15 cellular contexts compared by ENCODE assay signal in genomic region chr14:86243158-86243557, GRCh38.
DNase-seq lines count a peak whose midpoint lies in the region; ATAC-seq and TF ChIP-seq lines count a peak whose summit lies in the region.
"Had no signal": no experiment of that assay in that cellular context is flagged by ENCODE, and none has a peak within 500 bp of the region (broad histone marks: within the 10 kb centered on the region; RNA-seq: fewer than 3 reads in every experiment).

No MANE protein-coding gene starts in this region.

- H3K4me1 Mint-ChIP-seq in activated B cell treated with CpG ODN at 0.5 μM for 24 hours = peaks cover 8% of the 10 kb centered on the region
- H3K4me1 Mint-ChIP-seq: activated CD4-positive, alpha-beta memory T cell treated with anti-CD3 and anti-CD28 coated beads, Interleukin-2, amount 10 ng/mL, durations not matched to agents 7 days and 5 days had no signal

- H3K4me1 ChIP-seq in Karpas-422 (ENCODE audit: low read length) = peaks cover 5% of the 10 kb centered on the region; the same call in 1 of the 2 replicates
- H3K4me1 ChIP-seq: BE2C, SJSA1 had no signal

- no peak overlapping the region for H2AFZ ChIP-seq in Karpas-422 (ENCODE audit: low read length)

- ATAC-seq in GM18907 (IDR thresholded peaks at IDR 0.05; ENCODE audit: unreplicated experiment) (peak; percentile 84), HG02884 (IDR thresholded peaks at IDR 0.05; ENCODE audit: unreplicated experiment) (peak; percentile 88), activated B cell treated with CpG ODN at 0.5 μM for 24 hours (ENCODE audit: low read depth) (peak; percentile 81), Right ventricle myocardium inferior (no peak)
- ATAC-seq: left ventricle myocardium superior had no signal

- intact Hi-C loops in activated B cell treated with CpG ODN at 0.5 μM for 24 hours (cut with micrococcal nuclease) (no loop called here), Right ventricle myocardium inferior (cut with DNase I) (no loop called here)

- H3K27ac ChIP-seq in Karpas-422 (ENCODE audit: low read length) (no peak overlapping the region), WERI-Rb-1 (no peak overlapping the region)
- H3K27ac ChIP-seq: SJSA1 had no signal

- H3K4me3 ChIP-seq in Karpas-422 (ENCODE audit: low read length) = no peak overlapping the region
- H3K4me3 ChIP-seq in WERI-Rb-1 (ENCODE audit: low read depth, low read length) = no peak overlapping the region
- H3K4me3 ChIP-seq: SJSA1 had no signal

- H3K4me2 ChIP-seq in Karpas-422 (ENCODE audit: low read depth, low read length, poor library complexity, severe bottlenecking) = no peak overlapping the region

- no peaks in the 10 kb centered on the region for H3K79me2 ChIP-seq in Karpas-422 (ENCODE audit: low read length)

- CTCF ChIA-PET in activated B cell treated with CpG ODN at 0.5 μM for 24 hours (lab: Charles Lee) = no interaction called here

- H3K9ac ChIP-seq in Karpas-422 (ENCODE audit: low read length) = no peak overlapping the region

- no peaks in the 10 kb centered on the region for H3K27me3 Mint-ChIP-seq in activated B cell treated with CpG ODN at 0.5 μM for 24 hours
- H3K27me3 Mint-ChIP-seq: activated CD4-positive, alpha-beta memory T cell treated with anti-CD3 and anti-CD28 coated beads, Interleukin-2, amount 10 ng/mL, durations not matched to agents 7 days and 5 days; progenitor cell of endocrine pancreas had no signal

- no peaks in the 10 kb centered on the region for H3K9me3 Mint-ChIP-seq in activated B cell treated with CpG ODN at 0.5 μM for 24 hours

- POLR2A ChIA-PET in activated B cell treated with CpG ODN at 0.5 μM for 24 hours (lab: Charles Lee) = no interaction called here

- no peaks in the 10 kb centered on the region for H3K36me3 ChIP-seq in Karpas-422 (ENCODE audit: insufficient read depth, low read length)
- H3K36me3 ChIP-seq in WERI-Rb-1 = no peaks in the 10 kb centered on the region
- H3K36me3 ChIP-seq: BE2C, SJSA1 had no signal

- no peaks in the 10 kb centered on the region for H3K9me2 ChIP-seq in Karpas-422 (replicated peaks; ENCODE audit: insufficient read depth, low read length)

- H3K9me3 ChIP-seq in Karpas-422 (ENCODE audit: low read length) (no peaks in the 10 kb centered on the region), WERI-Rb-1 (ENCODE audit: severe bottlenecking) (no peaks in the 10 kb centered on the region)
- H3K9me3 ChIP-seq: BE2C had no signal

- H4K20me1 ChIP-seq in Karpas-422 (ENCODE audit: insufficient read depth, low read depth, low read length) = no peaks in the 10 kb centered on the region

- peak; percentile 80 for DNase-seq in Karpas-422
- no peak for DNase-seq in activated B cell treated with CpG ODN at 0.5 μM for 24 hours
- no peak for DNase-seq in NCI-H2196 treated with DMSO at 0.1 percent for 48 hours (lab: John Stamatoyannopoulos, UW; ENCODE audit: unreplicated experiment)
- DNase-seq in NCI-H345 (lab: John Stamatoyannopoulos, UW) = no peak
- no peak for DNase-seq in Right ventricle myocardium inferior (ENCODE audit: missing footprints)
- DNase-seq in WERI-Rb-1 = no peak
- DNase-seq: activated CD4-positive, alpha-beta memory T cell treated with anti-CD3 and anti-CD28 coated beads, Interleukin-2, amount 10 ng/mL, durations not matched to agents 7 days and 5 days; BE2C; DMS 273 treated with DMSO at 0.1 percent for 48 hours; left ventricle myocardium superior had no signal

- no peak for TF ChIP-seq CTCF in activated B cell treated with CpG ODN at 0.5 μM for 24 hours (IDR thresholded peaks at IDR 0.05)
- TF ChIP-seq CTCF in WERI-Rb-1 (IDR thresholded peaks at IDR 0.05; ENCODE audit: low read depth, low read length) = no peak

- no peak overlapping the region for H3K27ac Mint-ChIP-seq in activated B cell treated with CpG ODN at 0.5 μM for 24 hours
- H3K27ac Mint-ChIP-seq: activated CD4-positive, alpha-beta memory T cell treated with anti-CD3 and anti-CD28 coated beads, Interleukin-2, amount 10 ng/mL, durations not matched to agents 7 days and 5 days; activated T-helper 1 cell treated with anti-CD3 and anti-CD28 coated beads, Interleukin-12 subunit alpha, Interleukin-12 subunit beta, Interleukin-2, Interleukin-4 antibody, amounts not matched to agents 30 ng/mL and 10 ng/mL and 1 ng/mL, durations not matched to agents 14 hours and 24 hours and 36 hours; progenitor cell of endocrine pancreas had no signal

- no peak overlapping the region for H3K4me3 Mint-ChIP-seq in activated B cell treated with CpG ODN at 0.5 μM for 24 hours
- H3K4me3 Mint-ChIP-seq: activated CD4-positive, alpha-beta memory T cell treated with anti-CD3 and anti-CD28 coated beads, Interleukin-2, amount 10 ng/mL, durations not matched to agents 7 days and 5 days; activated T-helper 1 cell treated with anti-CD3 and anti-CD28 coated beads, Interleukin-12 subunit alpha, Interleukin-12 subunit beta, Interleukin-2, Interleukin-4 antibody, amounts not matched to agents 30 ng/mL and 10 ng/mL and 1 ng/mL, durations not matched to agents 14 hours and 24 hours and 36 hours had no signal

- no peaks in the 10 kb centered on the region for H3K36me3 Mint-ChIP-seq in activated B cell treated with CpG ODN at 0.5 μM for 24 hours (ENCODE audit: low read depth)

- no peaks in the 10 kb centered on the region for H3K27me3 ChIP-seq in Karpas-422 (ENCODE audit: low read length)
- H3K27me3 ChIP-seq in WERI-Rb-1 (ENCODE audit: insufficient read depth, low read depth, severe bottlenecking) = no peaks in the 10 kb centered on the region
- H3K27me3 ChIP-seq: BE2C, SJSA1 had no signal
